In genomic region chr2:27216416-27217137, GRCh38 we compare ENCODE assay signal across 8 cellular contexts. TPM values are rescaled to one million over a fixed set of nuclear protein-coding genes. Genes with fewer than 3 reads are reported as not detected.
A peak's percentile ranks its signal among the peaks of the same experiment; 100 is the strongest.
DNase-seq lines count a peak whose midpoint lies in the region; ATAC-seq and TF ChIP-seq lines count a peak whose summit lies in the region.

No MANE protein-coding gene starts in this region.

- H3K4me3 Mint-ChIP-seq in T-helper 2 cell treated with Interferon-gamma antibody and Interleukin-4, amounts not matched to agents 5 μg/mL and 100 μg/mL, for 36 hours = peak overlapping the region; percentile 96
- peak overlapping the region; percentile 99 for H3K4me3 Mint-ChIP-seq in activated naive CD8-positive, alpha-beta T cell

- H3K4me1 Mint-ChIP-seq in T-helper 2 cell treated with Interferon-gamma antibody and Interleukin-4, amounts not matched to agents 5 μg/mL and 100 μg/mL, for 36 hours (ENCODE audit: low read depth) = peaks cover 34% of the 10 kb centered on the region
- peaks cover 41% of the 10 kb centered on the region for H3K4me1 Mint-ChIP-seq in activated naive CD8-positive, alpha-beta T cell (ENCODE audit: low read depth)

- H3K27me3 Mint-ChIP-seq in T-helper 2 cell treated with Interferon-gamma antibody and Interleukin-4, amounts not matched to agents 5 μg/mL and 100 μg/mL, for 36 hours (ENCODE audit: low read depth) = no peaks in the 10 kb centered on the region
- no peaks in the 10 kb centered on the region for H3K27me3 Mint-ChIP-seq in activated naive CD8-positive, alpha-beta T cell

- H3K27ac ChIP-seq in layer of hippocampus (ENCODE audit: low read depth, low read length) = peak overlapping the region; percentile 58
- H3K27ac ChIP-seq in testis = peak overlapping the region; percentile 69 to 80

- TF ChIP-seq CTCF in testis (IDR thresholded peaks at IDR 0.05) = no peak

- intact Hi-C loops in testis (cut with DNase I; ENCODE audit: low total_unique reads) = loop anchor here (10.0 kb wide), 1 partner anchor 132 kb away; the partner anchor contains the start of gene KHK

- H3K4me3 ChIP-seq in testis = peak overlapping the region; percentile 64 to 81

- DNase-seq in T-helper 2 cell treated with Interferon-gamma antibody and Interleukin-4, amounts not matched to agents 5 μg/mL and 100 μg/mL, for 36 hours (ENCODE audit: low spot score) = no peak
- DNase-seq in T-helper 2 cell (no peak), testis (no peak)

- ATAC-seq in GM18502 (IDR thresholded peaks at IDR 0.05; ENCODE audit: poor library complexity, unreplicated experiment) (no peak), HG02759 (IDR thresholded peaks at IDR 0.05; ENCODE audit: unreplicated experiment) (no peak), HG03520 (IDR thresholded peaks at IDR 0.05; ENCODE audit: unreplicated experiment) (no peak)

- H3K27me3 ChIP-seq in layer of hippocampus (ENCODE audit: control insufficient read depth, insufficient read depth, low read length) (no peaks in the 10 kb centered on the region), testis (no peaks in the 10 kb centered on the region)

- H3K27ac Mint-ChIP-seq in T-helper 2 cell treated with Interferon-gamma antibody and Interleukin-4, amounts not matched to agents 5 μg/mL and 100 μg/mL, for 36 hours = peak overlapping the region; percentile 94
- H3K27ac Mint-ChIP-seq in activated naive CD8-positive, alpha-beta T cell = peak overlapping the region; percentile 98

- no peaks in the 10 kb centered on the region for H3K36me3 ChIP-seq in testis (ENCODE audit: low read depth, missing control alignments)

- peaks cover 45% of the 10 kb centered on the region for H3K36me3 Mint-ChIP-seq in T-helper 2 cell treated with Interferon-gamma antibody and Interleukin-4, amounts not matched to agents 5 μg/mL and 100 μg/mL, for 36 hours (ENCODE audit: low read depth)
- H3K36me3 Mint-ChIP-seq in activated naive CD8-positive, alpha-beta T cell = peaks cover 28% of the 10 kb centered on the region

- no peak for TF ChIP-seq POLR2A in testis (IDR thresholded peaks at IDR 0.05)

- H3K9me3 ChIP-seq in testis = no peaks in the 10 kb centered on the region

- H3K4me1 ChIP-seq in testis = peaks cover 23% of the 10 kb centered on the region

- 63 to 67% methylated on average over 13 of the region's 13 CpGs for WGBS in testis, 2 donors

- H3K9me3 Mint-ChIP-seq in T-helper 2 cell treated with Interferon-gamma antibody and Interleukin-4, amounts not matched to agents 5 μg/mL and 100 μg/mL, for 36 hours = no peaks in the 10 kb centered on the region
- H3K9me3 Mint-ChIP-seq in activated naive CD8-positive, alpha-beta T cell (ENCODE audit: low read depth) = no peaks in the 10 kb centered on the region

RNA-seq across cellular contexts. Expression of gene CAD, which starts 0.6 kb away (rescaled TPM):
- 10 to 100 TPM; 62.5 to 66.9 TPM for total RNA-seq in testis
- 40.0 TPM for polyA plus RNA-seq in testis (ENCODE audit: insufficient read depth, low read depth, low replicate concordance)

RNA-seq across cellular contexts. Expression of gene SLC5A6, which starts 4.5 kb away (rescaled TPM):
- 10 to 100 TPM; 83.4 to 84.0 TPM for total RNA-seq in testis
- 83.9 TPM for polyA plus RNA-seq in testis (ENCODE audit: insufficient read depth, low read depth, low replicate concordance)

RNA-seq across cellular contexts. Expression of gene ATRAID, which starts 4.7 kb away (rescaled TPM):
- 100 to 1,000 TPM; 263 to 295 TPM for total RNA-seq in testis
- polyA plus RNA-seq in testis (ENCODE audit: insufficient read depth, low read depth, low replicate concordance) = 323 TPM

RNA-seq across cellular contexts. Expression of gene SLC30A3, which starts 46.3 kb away (rescaled TPM):
- 100 to 1,000 TPM; 130 to 160 TPM for total RNA-seq in testis
- 111 TPM for polyA plus RNA-seq in testis (ENCODE audit: insufficient read depth, low read depth, low replicate concordance)

RNA-seq across cellular contexts. Expression of gene DNAJC5G, which starts 58.7 kb away (rescaled TPM):
- total RNA-seq in testis = 10 to 100 TPM; 37.4 to 57.9 TPM
- polyA plus RNA-seq in testis (ENCODE audit: insufficient read depth, low read depth, low replicate concordance) = 65.0 TPM
